ENCODE assay signal across 1 cellular context in the genomic region with DNA sequence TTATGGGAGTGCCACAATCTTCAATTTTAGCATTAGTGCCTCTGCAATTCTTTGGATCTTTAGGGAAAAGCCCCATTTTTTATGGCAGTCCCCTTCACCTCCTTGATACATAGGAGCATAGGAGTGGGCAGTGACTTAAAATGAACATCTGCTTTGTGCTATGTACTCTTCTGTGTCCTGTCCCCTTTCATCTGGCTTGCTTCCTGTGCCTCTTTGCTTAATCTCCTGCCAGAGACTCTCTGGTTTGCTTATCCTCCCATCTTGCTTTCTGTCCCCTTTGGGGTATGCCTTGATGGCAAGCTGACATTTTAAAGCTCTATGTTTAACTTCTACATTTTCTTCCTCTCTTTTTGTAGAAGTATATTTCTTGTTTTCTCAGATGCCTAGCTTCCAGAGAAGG.
TF ChIP-seq lines count a peak whose summit lies in the region.

No MANE protein-coding gene starts in this region.

TF ChIP-seq in WTC11, 78 proteins besides CTCF, POLR2A, EP300 and RAD21 (continued from another document):
- TF ChIP-seq, protein P1, sequence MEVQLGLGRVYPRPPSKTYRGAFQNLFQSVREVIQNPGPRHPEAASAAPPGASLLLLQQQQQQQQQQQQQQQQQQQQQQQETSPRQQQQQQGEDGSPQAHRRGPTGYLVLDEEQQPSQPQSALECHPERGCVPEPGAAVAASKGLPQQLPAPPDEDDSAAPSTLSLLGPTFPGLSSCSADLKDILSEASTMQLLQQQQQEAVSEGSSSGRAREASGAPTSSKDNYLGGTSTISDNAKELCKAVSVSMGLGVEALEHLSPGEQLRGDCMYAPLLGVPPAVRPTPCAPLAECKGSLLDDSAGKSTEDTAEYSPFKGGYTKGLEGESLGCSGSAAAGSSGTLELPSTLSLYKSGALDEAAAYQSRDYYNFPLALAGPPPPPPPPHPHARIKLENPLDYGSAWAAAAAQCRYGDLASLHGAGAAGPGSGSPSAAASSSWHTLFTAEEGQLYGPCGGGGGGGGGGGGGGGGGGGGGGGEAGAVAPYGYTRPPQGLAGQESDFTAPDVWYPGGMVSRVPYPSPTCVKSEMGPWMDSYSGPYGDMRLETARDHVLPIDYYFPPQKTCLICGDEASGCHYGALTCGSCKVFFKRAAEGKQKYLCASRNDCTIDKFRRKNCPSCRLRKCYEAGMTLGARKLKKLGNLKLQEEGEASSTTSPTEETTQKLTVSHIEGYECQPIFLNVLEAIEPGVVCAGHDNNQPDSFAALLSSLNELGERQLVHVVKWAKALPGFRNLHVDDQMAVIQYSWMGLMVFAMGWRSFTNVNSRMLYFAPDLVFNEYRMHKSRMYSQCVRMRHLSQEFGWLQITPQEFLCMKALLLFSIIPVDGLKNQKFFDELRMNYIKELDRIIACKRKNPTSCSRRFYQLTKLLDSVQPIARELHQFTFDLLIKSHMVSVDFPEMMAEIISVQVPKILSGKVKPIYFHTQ (CRISPR knock-in tag; IDR thresholded peaks at IDR 0.05), result no peak
